In genomic region chr5:75047356-75047755, GRCh38 we compare ENCODE assay signal across 25 cellular contexts. TPM values are rescaled to one million over a fixed set of nuclear protein-coding genes. Genes with fewer than 3 reads are reported as not detected.
"Had no signal": no experiment of that assay in that cellular context is flagged by ENCODE, and none has a peak within 500 bp of the region (broad histone marks: within the 10 kb centered on the region; RNA-seq: fewer than 3 reads in every experiment).

No MANE protein-coding gene starts in this region.

- H3K4me3 ChIP-seq: neural progenitor cell, testis, vagina had no signal

- H3K9ac ChIP-seq: neural progenitor cell had no signal

- H3K4me2 ChIP-seq: neural progenitor cell had no signal

- H3K36me3 Mint-ChIP-seq: stimulated activated naive B cell treated with anti-CD40 and anti-IgM and Interleukin-4, amounts not matched to agents 10 μg/mL and 1 μg/mL and 100 μg/mL, for 72 hours had no signal

- H3K27me3 ChIP-seq: ascending aorta, esophagus muscularis mucosa, testis, vagina had no signal

- H3K27ac ChIP-seq: neural progenitor cell, testis, vagina had no signal

- H3K27ac Mint-ChIP-seq: activated B cell treated with CpG ODN at 0.5 μM for 24 hours; activated T-cell treated with anti-CD3 and anti-CD28 coated beads, Interleukin-2, amount 50 U/mL, for 24 hours; activated T-helper 17 cell treated with anti-CD3 and anti-CD28 coated beads, Interleukin-2, amount 50 U/mL, for 72 hours; neural progenitor cell; stimulated activated naive B cell treated with anti-CD40 and anti-IgM and Interleukin-4, amounts not matched to agents 10 μg/mL and 1 μg/mL and 100 μg/mL, for 72 hours; T-helper 17 cell had no signal

- H3K9me3 ChIP-seq: ascending aorta, esophagus muscularis mucosa, testis, vagina had no signal

- H3K4me3 Mint-ChIP-seq: activated B cell treated with CpG ODN at 0.5 μM for 24 hours; neural progenitor cell; stimulated activated naive B cell treated with anti-CD40 and anti-IgM and Interleukin-4, amounts not matched to agents 10 μg/mL and 1 μg/mL and 100 μg/mL, for 72 hours had no signal

- H3K27me3 Mint-ChIP-seq: activated CD4-positive, alpha-beta T cell treated with anti-CD3 and anti-CD28 coated beads for 36 hours; activated T-cell treated with anti-CD3 and anti-CD28 coated beads, Interleukin-2, amount 50 U/mL, for 24 hours had no signal

- H3K36me3 ChIP-seq: neural progenitor cell, vagina had no signal

- H3K9me3 Mint-ChIP-seq: activated B cell treated with CpG ODN at 0.5 μM for 24 hours; activated T-cell treated with anti-CD3 and anti-CD28 coated beads, Interleukin-2, amount 50 U/mL, for 24 hours; activated T-helper 17 cell treated with anti-CD3 and anti-CD28 coated beads, Interleukin-2, amount 50 U/mL, for 72 hours; neural progenitor cell; stimulated activated naive B cell treated with anti-CD40 and anti-IgM and Interleukin-4, amounts not matched to agents 10 μg/mL and 1 μg/mL and 100 μg/mL, for 72 hours had no signal

- H2AFZ ChIP-seq: neural progenitor cell had no signal

- DNase-seq: activated B cell treated with CpG ODN at 0.5 μM for 24 hours; activated CD4-positive, alpha-beta T cell treated with anti-CD3 and anti-CD28 coated beads for 36 hours; activated CD4-positive, alpha-beta T cell treated with anti-CD3 and anti-CD28 coated beads, Interleukin-2, amount 50 U/mL, for 4 hours; activated CD8-positive, alpha-beta memory T cell treated with anti-CD3 and anti-CD28 coated beads for 24 hours; activated CD8-positive, alpha-beta memory T cell treated with anti-CD3 and anti-CD28 coated beads, Interleukin-2, amount 50 U/mL, for 4 hours; activated T-cell treated with anti-CD3 and anti-CD28 coated beads, Interleukin-2, amount 50 U/mL, for 24 hours; cerebellar nuclear complex; cortex of kidney; head of caudate nucleus; left colon; mesenchymal stem cell; posterior cingulate gyrus; small intestine; stimulated activated CD4-positive, alpha-beta T cell treated with anti-CD3 and anti-CD28 coated beads, Interleukin-15, amount 100 ng/mL, for 24 hours; stimulated activated CD8-positive, alpha-beta memory T cell treated with anti-CD3 and anti-CD28 coated beads, Interleukin-4, amount 100 ng/mL, for 48 hours; stimulated activated naive B cell treated with anti-CD40 and anti-IgM and Interleukin-4, amounts not matched to agents 10 μg/mL and 1 μg/mL and 100 μg/mL, for 72 hours; T-helper 17 cell; testis; trophoblast cell had no signal

- ATAC-seq: activated CD4-positive, alpha-beta T cell treated with anti-CD3 and anti-CD28 coated beads for 36 hours; activated T-helper 17 cell treated with anti-CD3 and anti-CD28 coated beads, Interleukin-2, amount 50 U/mL, for 72 hours; left colon; sciatic nerve; stimulated activated naive B cell treated with anti-CD40 and anti-IgM and Interleukin-4, amounts not matched to agents 10 μg/mL and 1 μg/mL and 100 μg/mL, for 72 hours; T-helper 17 cell had no signal

RNA-seq across cellular contexts. Expression of gene GCNT4, which starts 5.0 kb away (rescaled TPM):
- total RNA-seq: activated B cell treated with CpG ODN at 0.5 μM for 24 hours had no signal
